In genomic region chr1:183227963-183228649, GRCh38 we compare ENCODE assay signal across 8 cellular contexts. TPM values are rescaled to one million over a fixed set of nuclear protein-coding genes. Genes with fewer than 3 reads are reported as not detected.
DNase-seq lines count a peak whose midpoint lies in the region; ATAC-seq and TF ChIP-seq lines count a peak whose summit lies in the region.

No MANE protein-coding gene starts in this region.

- ATAC-seq in HG03196 (IDR thresholded peaks at IDR 0.05; ENCODE audit: unreplicated experiment) = peak; percentile 51
- ATAC-seq in upper lobe of right lung = peak; percentile 85
- no peak for ATAC-seq in HG02884 (IDR thresholded peaks at IDR 0.05; ENCODE audit: unreplicated experiment)

- TF ChIP-seq CTCF in colonic mucosa (IDR thresholded peaks at IDR 0.05) (peak; percentile 59), upper lobe of right lung (IDR thresholded peaks at IDR 0.05) (peak; percentile 76)

- H3K9me3 ChIP-seq in colonic mucosa = no peaks in the 10 kb centered on the region
- no peaks in the 10 kb centered on the region for H3K9me3 ChIP-seq in upper lobe of right lung

- in situ Hi-C loops in SK-MEL-5 (cut with HindIII; ENCODE audit: low pct_unique_long_range_greater_than_20kb, low sequenced_read_pairs) = loop anchor here (25.0 kb wide), 1 partner anchor 91 kb away; no protein-coding TSS in a partner anchor

- no peaks in the 10 kb centered on the region for H3K27me3 ChIP-seq in colonic mucosa
- no peaks in the 10 kb centered on the region for H3K27me3 ChIP-seq in upper lobe of right lung

- no peak overlapping the region for H3K9ac ChIP-seq in colonic mucosa (ENCODE audit: low read depth in 2 of 2, low read length in 2 of 2)

- H3K27ac ChIP-seq in colonic mucosa (no peak overlapping the region), upper lobe of right lung (no peak overlapping the region)

- intact Hi-C loops in colonic mucosa (cut with DNase I) (loop anchor here (5.0 kb wide), 1 partner anchor 266 kb away; no protein-coding TSS in a partner anchor), upper lobe of right lung (cut with DNase I) (loop anchor here (10.0 kb wide), 1 partner anchor 263 kb away; no protein-coding TSS in a partner anchor)

- no peaks in the 10 kb centered on the region for H3K36me3 ChIP-seq in colonic mucosa
- no peaks in the 10 kb centered on the region for H3K36me3 ChIP-seq in upper lobe of right lung

- H3K4me3 ChIP-seq in colonic mucosa = no peak overlapping the region
- H3K4me3 ChIP-seq in upper lobe of right lung = no peak overlapping the region

- peak; percentile 64 for DNase-seq in A172 (ENCODE audit: low spot score)
- peak; percentile 68 for DNase-seq in GM03348 (ENCODE audit: low spot score)
- DNase-seq in SK-MEL-5 (ENCODE audit: low read depth, low spot score) = peak; percentile 70
- DNase-seq in colonic mucosa = peak; percentile 65
- peak; percentile 63 to 71 for DNase-seq in lung microvascular endothelial cell (ENCODE audit: low read depth in 2 of 2)
- DNase-seq in upper lobe of right lung = no peak

- H3K4me1 ChIP-seq in colonic mucosa = no peaks in the 10 kb centered on the region
- no peaks in the 10 kb centered on the region for H3K4me1 ChIP-seq in upper lobe of right lung

RNA-seq across cellular contexts. Expression of gene LAMC2, which starts 42.0 kb away (rescaled TPM):
- 24.5 and 36.8 TPM in 2 replicates for total RNA-seq in A172 (2014; rRNA removed; shearing (Covaris generic))
- 0.03 and 0.11 TPM in 2 replicates for total RNA-seq in SK-MEL-5 (2014; rRNA removed; shearing (Covaris generic))
- 0.09 TPM in 1 of 2 replicates, not detected in the other for polyA plus RNA-seq in SK-MEL-5 (2015; cell fraction: cytosol; rRNA removed)
- 0.30 and 1.1 TPM in 2 replicates for polyA plus RNA-seq in SK-MEL-5 (2015; cell fraction: nucleus; rRNA removed)
- 10 to 100 TPM; 25.3 to 27.7 TPM for total RNA-seq in colonic mucosa
- total RNA-seq in lung microvascular endothelial cell = 1.1 and 3.0 TPM in 2 replicates
- total RNA-seq in upper lobe of right lung = 42.2 TPM
